Comparison of ENCODE assay signal across 31 cellular contexts in genomic region chr6:32123681-32124080, GRCh38. TPM values are rescaled to one million over a fixed set of nuclear protein-coding genes. Genes with fewer than 3 reads are reported as not detected.
"Had no signal": no experiment of that assay in that cellular context is flagged by ENCODE, and none has a peak within 500 bp of the region (broad histone marks: within the 10 kb centered on the region; RNA-seq: fewer than 3 reads in every experiment).

No MANE protein-coding gene starts in this region.

- H3K27me3 Mint-ChIP-seq: activated B cell treated with CpG ODN at 0.5 μM for 24 hours; activated naive CD4-positive, alpha-beta T cell treated with anti-CD3 and anti-CD28 coated beads, Interleukin-2, amount 10 ng/mL, durations not matched to agents 7 days and 5 days; activated naive CD8-positive, alpha-beta T cell treated with anti-CD3 and anti-CD28 coated beads, Interleukin-2, amount 10 ng/mL, durations not matched to agents 7 days and 5 days; activated T-cell treated with anti-CD3 and anti-CD28 coated beads, Interleukin-2, amount 50 U/mL, for 24 hours; central memory CD8-positive, alpha-beta T cell; T-cell had no signal

- H3K4me3 Mint-ChIP-seq: activated B cell treated with CpG ODN at 0.5 μM for 24 hours; activated CD8-positive, alpha-beta T cell treated with anti-CD3 and anti-CD28 coated beads, Interleukin-2, amount 10 ng/mL, durations not matched to agents 7 days and 5 days; activated naive CD4-positive, alpha-beta T cell treated with anti-CD3 and anti-CD28 coated beads, Interleukin-2, amount 10 ng/mL, durations not matched to agents 7 days and 5 days; activated naive CD8-positive, alpha-beta T cell treated with anti-CD3 and anti-CD28 coated beads, Interleukin-2, amount 10 ng/mL, durations not matched to agents 7 days and 5 days; activated T-cell treated with anti-CD3 and anti-CD28 coated beads, Interleukin-2, amount 50 U/mL, for 24 hours; central memory CD8-positive, alpha-beta T cell; T-cell had no signal

- H3K9me3 Mint-ChIP-seq: activated B cell treated with CpG ODN at 0.5 μM for 24 hours; activated naive CD4-positive, alpha-beta T cell treated with anti-CD3 and anti-CD28 coated beads, Interleukin-2, amount 10 ng/mL, durations not matched to agents 7 days and 5 days; activated naive CD8-positive, alpha-beta T cell treated with anti-CD3 and anti-CD28 coated beads, Interleukin-2, amount 10 ng/mL, durations not matched to agents 7 days and 5 days; activated T-cell treated with anti-CD3 and anti-CD28 coated beads, Interleukin-2, amount 50 U/mL, for 24 hours; central memory CD8-positive, alpha-beta T cell; T-cell had no signal

- H3K27ac Mint-ChIP-seq: activated B cell treated with CpG ODN at 0.5 μM for 24 hours; activated naive CD4-positive, alpha-beta T cell treated with anti-CD3 and anti-CD28 coated beads, Interleukin-2, amount 10 ng/mL, durations not matched to agents 7 days and 5 days; activated naive CD8-positive, alpha-beta T cell treated with anti-CD3 and anti-CD28 coated beads, Interleukin-2, amount 10 ng/mL, durations not matched to agents 7 days and 5 days; activated T-cell treated with anti-CD3 and anti-CD28 coated beads, Interleukin-2, amount 50 U/mL, for 24 hours; T-cell had no signal

- DNase-seq: activated B cell treated with CpG ODN at 0.5 μM for 24 hours; activated CD4-positive, alpha-beta T cell treated with anti-CD3 and anti-CD28 coated beads for 48 hours; activated CD4-positive, CD25-positive, alpha-beta regulatory T cell treated with anti-CD3 and anti-CD28 coated beads, Interleukin-2, amount 50 U/mL, for 72 hours; activated CD8-positive, alpha-beta T cell treated with anti-CD3 and anti-CD28 coated beads, Interleukin-2, amount 10 ng/mL, durations not matched to agents 7 days and 5 days; activated naive CD4-positive, alpha-beta T cell treated with anti-CD3 and anti-CD28 coated beads, Interleukin-2, amount 10 ng/mL, durations not matched to agents 7 days and 5 days; activated naive CD8-positive, alpha-beta T cell treated with anti-CD3 and anti-CD28 coated beads, Interleukin-2, amount 10 ng/mL, durations not matched to agents 7 days and 5 days; activated T-cell treated with anti-CD3 and anti-CD28 coated beads, Interleukin-2, amount 50 U/mL, for 24 hours; amygdala; Kasumi-1; KG1; MM.1S; MV-4-11; NCI-H1092; NCI-H1436 treated with DMSO at 0.1 percent for 48 hours; NCI-H1694 treated with DMSO at 0.1 percent for 48 hours; NCI-H2029; NCI-H345; NCI-H526; NCI-H748 treated with DMSO at 0.1 percent for 48 hours; NK-92 treated with Interleukin-12 subunit alpha and Interleukin-12 subunit beta, amount 100 ng/mL, for 24 hours; PC-3; Peyer's patch; RPMI8226; SIG-M5; T-cell; T-helper 2 cell; T-helper 9 cell had no signal

- H3K27ac ChIP-seq: ascending aorta, cardiac muscle cell, Peyer's patch, VCaP had no signal

RNA-seq across cellular contexts. Expression of gene FKBPL, which starts 6.4 kb away (rescaled TPM):
- total RNA-seq: ascending aorta had no signal

RNA-seq across cellular contexts. Expression of gene PRRT1, which starts 28.1 kb away (rescaled TPM):
- total RNA-seq: activated B cell treated with CpG ODN at 0.5 μM for 24 hours, PC-3 had no signal
